Comparison of ENCODE assay signal across 8 cellular contexts in the genomic region with DNA sequence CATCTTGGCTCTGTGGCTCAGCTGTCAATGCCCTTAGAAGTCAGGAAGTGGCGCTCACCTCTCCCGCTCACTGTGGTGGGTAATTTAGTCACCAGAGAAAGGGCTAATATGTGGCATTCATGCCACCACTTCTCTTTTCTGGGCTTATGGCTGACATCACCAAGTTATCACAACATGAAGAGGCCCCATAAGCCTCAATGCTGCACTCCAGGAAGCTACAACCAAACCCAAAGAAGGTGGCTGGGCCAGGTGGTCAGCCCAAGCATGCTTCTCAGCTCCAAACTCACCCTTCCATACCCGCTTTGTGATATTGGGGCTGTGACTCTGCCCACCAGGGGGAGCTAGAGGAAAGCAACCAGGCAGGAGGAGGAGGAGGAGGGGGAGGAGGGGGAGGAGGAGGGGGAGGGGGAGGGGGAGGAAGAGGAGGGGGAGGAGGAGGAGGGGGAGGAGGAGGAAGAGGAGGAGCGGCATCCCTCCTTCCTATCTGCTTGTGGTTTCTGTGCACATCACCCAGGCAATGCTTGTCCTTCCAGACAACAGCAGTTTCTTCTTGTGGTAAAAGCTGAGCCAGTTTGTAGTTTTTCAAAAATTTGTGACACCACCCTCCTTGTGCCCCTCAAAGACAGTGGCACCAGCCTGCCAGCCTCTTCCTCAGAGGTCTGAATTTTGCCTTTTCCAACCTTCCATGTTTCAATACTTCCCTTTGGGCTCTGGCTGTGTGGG. TPM values are rescaled to one million over a fixed set of nuclear protein-coding genes. Genes with fewer than 3 reads are reported as not detected.
DNase-seq lines count a peak whose midpoint lies in the region; ATAC-seq and TF ChIP-seq lines count a peak whose summit lies in the region.

No MANE protein-coding gene starts in this region.

- DNase-seq in DMS 273 (lab: John Stamatoyannopoulos, UW; ENCODE audit: unreplicated experiment), result peak; percentile 71
- DNase-seq in DMS 273 treated with DMSO at 0.1 percent for 48 hours (lab: John Stamatoyannopoulos, UW), result no peak
- DNase-seq in RKO (ENCODE audit: low spot score), result peak; percentile 62
- peak; percentile 68 to 73 for DNase-seq in activated T-cell treated with anti-CD3 and anti-CD28 coated beads, Interleukin-2, amount 50 U/mL, for 72 hours
- peak; percentile 11 to 23 for DNase-seq in foreskin keratinocyte
- DNase-seq in pons (ENCODE audit: low spot score), result peak; percentile 52
- peak; percentile 15 to 20 for DNase-seq in uterus

- TF ChIP-seq POLR2A in uterus (IDR thresholded peaks at IDR 0.05), result no peak

- H3K27me3 Mint-ChIP-seq in activated T-cell treated with anti-CD3 and anti-CD28 coated beads, Interleukin-2, amount 50 U/mL, for 72 hours (ENCODE audit: low read depth), result peaks cover 18% of the 10 kb centered on the region

- H3K4me1 ChIP-seq in foreskin keratinocyte (no peaks in the 10 kb centered on the region), uterus (no peaks in the 10 kb centered on the region)

- no peaks in the 10 kb centered on the region for H3K36me3 Mint-ChIP-seq in activated T-cell treated with anti-CD3 and anti-CD28 coated beads, Interleukin-2, amount 50 U/mL, for 72 hours (ENCODE audit: insufficient read depth in 2 of 2)

- no peaks in the 10 kb centered on the region for H3K9me3 Mint-ChIP-seq in activated T-cell treated with anti-CD3 and anti-CD28 coated beads, Interleukin-2, amount 50 U/mL, for 72 hours

- no peak overlapping the region for H3K4me3 ChIP-seq in uterus

- TF ChIP-seq CTCF in foreskin keratinocyte (conservative IDR thresholded peaks at IDR 0.05), result peak; percentile 61
- TF ChIP-seq CTCF in uterus (IDR thresholded peaks at IDR 0.05), result peak in 1 of 4 experiments; percentile 8

- H3K27ac Mint-ChIP-seq in activated T-cell treated with anti-CD3 and anti-CD28 coated beads, Interleukin-2, amount 50 U/mL, for 72 hours, result no peak overlapping the region

- H3K4me3 Mint-ChIP-seq in activated T-cell treated with anti-CD3 and anti-CD28 coated beads, Interleukin-2, amount 50 U/mL, for 72 hours, result no peak overlapping the region

- ATAC-seq in HG03135 (IDR thresholded peaks at IDR 0.05; ENCODE audit: unreplicated experiment) (peak; percentile 66), foreskin keratinocyte (peak; percentile 62)
- ATAC-seq in activated T-cell treated with anti-CD3 and anti-CD28 coated beads, Interleukin-2, amount 50 U/mL, for 72 hours (replicated peaks in 1 of 2), result peak; percentile 70 to 75

- H3K27me3 ChIP-seq in foreskin keratinocyte, result peaks cover 25% of the 10 kb centered on the region
- H3K27me3 ChIP-seq in uterus, result no peaks in the 10 kb centered on the region

- intact Hi-C loops in uterus (cut with DNase I; ENCODE audit: low total_unique reads), result no loop called here

- H3K27ac ChIP-seq in foreskin keratinocyte (no peak overlapping the region), uterus (no peak overlapping the region)

- H3K9me3 ChIP-seq in uterus, result no peaks in the 10 kb centered on the region

- H3K36me3 ChIP-seq in uterus, result no peaks in the 10 kb centered on the region

- H3K4me1 Mint-ChIP-seq in activated T-cell treated with anti-CD3 and anti-CD28 coated beads, Interleukin-2, amount 50 U/mL, for 72 hours (ENCODE audit: low read depth), result peaks cover 7% of the 10 kb centered on the region

RNA-seq across cellular contexts. Expression of gene CYP26A1, which starts 42.1 kb away (rescaled TPM):
- not detected for total RNA-seq in activated T-cell treated with anti-CD3 and anti-CD28 coated beads, Interleukin-2, amount 50 U/mL, for 72 hours
- total RNA-seq in foreskin keratinocyte, result not detected in 2 replicates
- polyA plus RNA-seq in foreskin keratinocyte, result not detected in 2 replicates
- total RNA-seq in uterus, result under 1 TPM in 1 of 4 donors, not detected in 3; 0.76 TPM

RNA-seq across cellular contexts. Expression of gene CYP26C1, which starts 55.2 kb away (rescaled TPM):
- total RNA-seq in activated T-cell treated with anti-CD3 and anti-CD28 coated beads, Interleukin-2, amount 50 U/mL, for 72 hours, result under 1 TPM in 1 of 2 donors, not detected in 1; 0.05 TPM
- not detected in 2 replicates for total RNA-seq in foreskin keratinocyte
- polyA plus RNA-seq in foreskin keratinocyte, result not detected in 2 replicates
- total RNA-seq in uterus, result under 1 TPM in 2 of 4 donors, not detected in 2; 0.15 to 0.41 TPM
